ENCODE assay signal across 8 cellular contexts in genomic region chr19:45767410-45767880, GRCh38. TPM values are rescaled to one million over a fixed set of nuclear protein-coding genes. Genes with fewer than 3 reads are reported as not detected.
A peak's percentile ranks its signal among the peaks of the same experiment; 100 is the strongest.
DNase-seq lines count a peak whose midpoint lies in the region; ATAC-seq, FAIRE-seq and TF ChIP-seq lines count a peak whose summit lies in the region.
"Had no signal": no experiment of that assay in that cellular context is flagged by ENCODE, and none has a peak within 500 bp of the region (broad histone marks: within the 10 kb centered on the region; RNA-seq: fewer than 3 reads in every experiment).

No MANE protein-coding gene starts in this region.

- H3K4me1 ChIP-seq in left lung = peaks cover 16 to 54% of the 10 kb centered on the region in 2 donors
- peaks cover 31 to 50% of the 10 kb centered on the region in 2 donors for H3K4me1 ChIP-seq in thoracic aorta (ENCODE audit: control insufficient read depth in 1 of 2, low read depth in 2 of 2)

- no peak for FAIRE-seq in GM12891 (lab: Jason Lieb, UNC)

- no peak for TF ChIP-seq CTCF in GM12864 (IDR thresholded peaks at IDR 0.05; ENCODE audit: low read depth, low read length, missing control alignments)
- TF ChIP-seq CTCF in left lung (IDR thresholded peaks at IDR 0.05) = no peak
- TF ChIP-seq CTCF in thoracic aorta (IDR thresholded peaks at IDR 0.05) = no peak

- intact Hi-C loops in left lung (cut with DNase I) = no loop called here

- H3K36me3 ChIP-seq in left lung = no peaks in the 10 kb centered on the region
- H3K36me3 ChIP-seq in thoracic aorta = peaks cover 11% of the 10 kb centered on the region

- no peak for DNase-seq in GM12864 (ENCODE audit: low read depth)
- peak; percentile 60 for DNase-seq in NCI-H2171 (lab: John Stamatoyannopoulos, UW)
- DNase-seq in cerebellar cortex (ENCODE audit: low spot score) = peak; percentile 69
- peak; percentile 81 to 89 for DNase-seq in left lung
- DNase-seq in thoracic aorta (ENCODE audit: low spot score) = no peak
- no peak for DNase-seq in GM12891 (ENCODE audit: insufficient read length, low spot score)

- H3K4me3 ChIP-seq in GM12864 (ENCODE audit: low read depth, low read length) (peak overlapping the region; percentile 65), left lung (peak overlapping the region; percentile 64 to 68), thoracic aorta (peak overlapping the region; percentile 98)

- H3K9me3 ChIP-seq in left lung (no peaks in the 10 kb centered on the region), thoracic aorta (no peaks in the 10 kb centered on the region)

- H3K27ac ChIP-seq in left lung (peak overlapping the region; percentile 82 to 95), thoracic aorta (peak overlapping the region; percentile 94 to 98)

- peak; percentile 10 for ATAC-seq in left lung
- ATAC-seq in thoracic aorta (ENCODE audit: insufficient number of reproducible peaks, low FRiP score, low read depth) = no peak
- no peak for ATAC-seq in HG02884 (IDR thresholded peaks at IDR 0.05; ENCODE audit: unreplicated experiment)

- no peak for TF ChIP-seq POLR2A in GM12891 (IDR thresholded peaks at IDR 0.05; ENCODE audit: low read depth, low read length)

- H3K27me3 ChIP-seq in left lung = peaks cover 0 to 100% of the 10 kb centered on the region in 2 donors
- H3K27me3 ChIP-seq in thoracic aorta (replicated peaks; ENCODE audit: insufficient read depth) = no peaks in the 10 kb centered on the region

TF ChIP-seq in GM12891, 5 proteins besides CTCF, POLR2A, EP300 and RAD21:
- TF ChIP-seq POU2F2 (IDR thresholded peaks at IDR 0.05; ENCODE audit: low read depth, low read length) (no peak), PAX5 (IDR thresholded peaks at IDR 0.05; ENCODE audit: insufficient read depth, low read length, severe bottlenecking) (no peak), TAF1 (IDR thresholded peaks at IDR 0.05; ENCODE audit: low read depth, low read length) (no peak), SPI1 (IDR thresholded peaks at IDR 0.05; ENCODE audit: low read depth, low read length) (no peak), POLR2AphosphoS5 (IDR thresholded peaks at IDR 0.05; ENCODE audit: low read depth, low read length) (no peak)

RNA-seq across cellular contexts. Expression of gene SIX5, which starts 1.6 kb away (rescaled TPM):
- total RNA-seq in left lung (10 to 100 TPM; 14.0 to 21.7 TPM), thoracic aorta (10 to 100 TPM; 15.0 to 29.9 TPM)
- polyA plus RNA-seq in GM12891 (2012; ENCODE audit: low read depth, missing spikeins) = 3.7 TPM

RNA-seq across cellular contexts. Expression of gene DMPK, which starts 14.8 kb away (rescaled TPM):
- total RNA-seq in left lung (10 to 100 TPM; 44.6 to 50.0 TPM), thoracic aorta (100 to 1,000 TPM; 212 to 227 TPM)
- 36.5 TPM for polyA plus RNA-seq in GM12891 (2012; ENCODE audit: low read depth, missing spikeins)

RNA-seq across cellular contexts. Expression of gene DMWD, which starts 25.2 kb away (rescaled TPM):
- total RNA-seq in left lung = 10 to 100 TPM; 49.0 to 49.3 TPM
- 10 to 100 TPM; 79.1 to 91.1 TPM for total RNA-seq in thoracic aorta
- 25.7 TPM for polyA plus RNA-seq in GM12891 (2012; ENCODE audit: low read depth, missing spikeins)

RNA-seq across cellular contexts. Expression of gene MEIOSIN, which starts 34.2 kb away (rescaled TPM):
- total RNA-seq in left lung (not detected), thoracic aorta (not detected)
- 0.05 TPM for polyA plus RNA-seq in GM12891 (2012; ENCODE audit: low read depth, missing spikeins)
- total RNA-seq: dermis microvascular lymphatic vessel endothelial cell had no signal

RNA-seq across cellular contexts. Expression of gene FBXO46, which starts 36.7 kb away (rescaled TPM):
- 10 to 100 TPM; 16.6 to 18.4 TPM for total RNA-seq in left lung
- 10 to 100 TPM in 1 of 2 donors, 1 to 10 TPM in 1; 9.9 to 15.0 TPM for total RNA-seq in thoracic aorta
- polyA plus RNA-seq in GM12891 (2012; ENCODE audit: low read depth, missing spikeins) = 13.4 TPM

Comparison
In these comparisons a context has a peak if more than half of its experiments do, and no peak if none do; other contexts are left out.
1. DNase-seq: peak in NCI-H2171 (single experiment), cerebellar cortex (single experiment) and left lung (2 of 2); none in GM12864 (single experiment), thoracic aorta (single experiment) and GM12891 (single experiment).
2. RNA of gene DMPK, which starts 14.8 kb away (total RNA-seq): 212 to 227 TPM in thoracic aorta; 44.6 to 50.0 TPM in left lung; every median in the first group is over 4 times any median in the second.
3. Peak in every context shown above with its lines, with median percentiles within 50 percentile points of each other: H3K4me3 ChIP-seq.